Comparison of ENCODE assay signal across 17 cellular contexts in the genomic region with DNA sequence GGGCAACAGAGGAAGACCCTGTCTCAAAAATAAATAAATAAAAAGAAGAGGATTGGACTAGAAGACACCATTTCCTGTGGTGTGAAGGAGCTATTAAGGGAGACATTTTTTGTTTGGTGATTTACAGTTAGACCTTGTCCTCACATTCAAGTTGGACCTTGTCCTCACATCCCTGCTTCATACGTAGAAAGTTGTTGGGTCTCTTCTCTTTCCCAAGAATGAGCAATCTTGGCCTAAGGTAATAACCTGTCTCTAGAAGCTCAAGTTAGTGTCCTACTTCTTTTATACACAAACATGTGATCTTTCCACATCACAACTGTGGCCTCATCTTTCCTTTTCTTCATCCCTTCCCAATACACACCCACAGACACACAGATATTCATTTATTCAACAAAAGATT. TPM values are rescaled to one million over a fixed set of nuclear protein-coding genes. Genes with fewer than 3 reads are reported as not detected.
DNase-seq lines count a peak whose midpoint lies in the region; FAIRE-seq and TF ChIP-seq lines count a peak whose summit lies in the region.
"Had no signal": no experiment of that assay in that cellular context is flagged by ENCODE, and none has a peak within 500 bp of the region (broad histone marks: within the 10 kb centered on the region; RNA-seq: fewer than 3 reads in every experiment).

No MANE protein-coding gene starts in this region.

- no peaks in the 10 kb centered on the region for H3K79me2 ChIP-seq in MM.1S (ENCODE audit: low read length)
- H3K79me2 ChIP-seq in hepatocyte, result no peaks in the 10 kb centered on the region

- H3F3A ChIP-seq in MM.1S (ENCODE audit: insufficient read depth, low read length), result peaks cover 25% of the 10 kb centered on the region

- peaks cover 17% of the 10 kb centered on the region for H3K4me1 Mint-ChIP-seq in activated naive CD8-positive, alpha-beta T cell treated with anti-CD3 and anti-CD28 coated beads for 36 hours

- H3K36me3 Mint-ChIP-seq in activated naive CD8-positive, alpha-beta T cell treated with anti-CD3 and anti-CD28 coated beads for 36 hours, result no peaks in the 10 kb centered on the region
- H3K36me3 Mint-ChIP-seq: CD4-positive, alpha-beta memory T cell had no signal

- peak overlapping the region; percentile 29; the same call in 1 of the 2 replicates for H2AFZ ChIP-seq in MM.1S (ENCODE audit: low read length)
- H2AFZ ChIP-seq in hepatocyte, result no peak overlapping the region
- H2AFZ ChIP-seq: GM23248 had no signal

- no peaks in the 10 kb centered on the region for H3K9me3 ChIP-seq in MM.1S (replicated peaks; ENCODE audit: insufficient read depth, low read length)
- H3K9me3 ChIP-seq in hepatocyte (ENCODE audit: low read depth), result no peaks in the 10 kb centered on the region
- H3K9me3 ChIP-seq in small intestine (ENCODE audit: control insufficient read depth, low read depth), result no peaks in the 10 kb centered on the region
- H3K9me3 ChIP-seq: A549, BE2C had no signal

- FAIRE-seq in small intestine (lab: Jason Lieb, UNC), result no peak
- FAIRE-seq: A549, D721Med, G401.6, GM12891, H54 had no signal

- H3K9me2 ChIP-seq in MM.1S (replicated peaks; ENCODE audit: insufficient read depth, low read length) (no peaks in the 10 kb centered on the region), hepatocyte (replicated peaks; ENCODE audit: insufficient read depth) (no peaks in the 10 kb centered on the region)

- H3K4me2 ChIP-seq in MM.1S (ENCODE audit: low read depth, low read length), result no peak overlapping the region; the same call in 1 of the 2 replicates
- no peak overlapping the region for H3K4me2 ChIP-seq in hepatocyte
- H3K4me2 ChIP-seq: A549 had no signal

- no peaks in the 10 kb centered on the region for H4K20me1 ChIP-seq in MM.1S (ENCODE audit: insufficient read depth, low read length)
- no peaks in the 10 kb centered on the region for H4K20me1 ChIP-seq in hepatocyte (ENCODE audit: insufficient read depth, poor library complexity, severe bottlenecking)

- H3K9ac ChIP-seq in MM.1S (ENCODE audit: low read length), result no peak overlapping the region; the same call in 1 of the 2 replicates
- H3K9ac ChIP-seq: GM23248 had no signal

- no peak overlapping the region for H3K4me3 Mint-ChIP-seq in activated naive CD8-positive, alpha-beta T cell treated with anti-CD3 and anti-CD28 coated beads for 36 hours
- H3K4me3 Mint-ChIP-seq: CD4-positive, alpha-beta memory T cell had no signal

- DNase-seq in MM.1S (no peak), hepatocyte (ENCODE audit: low spot score) (peak; percentile 47), small intestine (peak; percentile 83), MV-4-11 (lab: John Stamatoyannopoulos, UW) (no peak), hippocampal formation (lab: John Stamatoyannopoulos, UW) (no peak)
- DNase-seq in activated naive CD8-positive, alpha-beta T cell treated with anti-CD3 and anti-CD28 coated beads for 36 hours, result no peak
- DNase-seq: BE2C; CD4-positive, alpha-beta memory T cell; DMS153; EL; GM23248 had no signal

- H3K27ac ChIP-seq in MM.1S (ENCODE audit: low read length), result peak overlapping the region; percentile 86; the same call in 1 of the 2 replicates
- H3K27ac ChIP-seq in hepatocyte, result peak overlapping the region; percentile 82
- no peak overlapping the region for H3K27ac ChIP-seq in small intestine (ENCODE audit: low read depth in 1 of 2, low read length in 1 of 2)
- H3K27ac ChIP-seq: C4-2B, GM23248 had no signal

- H3K27me3 ChIP-seq in MM.1S (replicated peaks; ENCODE audit: insufficient read depth, low read length), result no peaks in the 10 kb centered on the region
- H3K27me3 ChIP-seq in hepatocyte, result no peaks in the 10 kb centered on the region
- no peaks in the 10 kb centered on the region for H3K27me3 ChIP-seq in small intestine (ENCODE audit: control insufficient read depth in 2 of 2, insufficient read depth in 2 of 2, low read length in 2 of 2)
- H3K27me3 ChIP-seq: BE2C had no signal

- H3K36me3 ChIP-seq in MM.1S (replicated peaks; ENCODE audit: insufficient read depth, low read length), result no peaks in the 10 kb centered on the region
- no peaks in the 10 kb centered on the region for H3K36me3 ChIP-seq in hepatocyte (replicated peaks; ENCODE audit: insufficient read depth, low read depth)
- no peaks in the 10 kb centered on the region for H3K36me3 ChIP-seq in small intestine (ENCODE audit: control insufficient read depth in 2 of 2, insufficient read depth in 2 of 2, low read length in 2 of 2)
- H3K36me3 ChIP-seq: BE2C had no signal

- H3K4me1 ChIP-seq in MM.1S (ENCODE audit: low read length), result peaks cover 34% of the 10 kb centered on the region
- H3K4me1 ChIP-seq in hepatocyte (ENCODE audit: insufficient read depth), result peaks cover 9% of the 10 kb centered on the region
- H3K4me1 ChIP-seq in small intestine (ENCODE audit: control insufficient read depth in 2 of 2, insufficient read depth in 1 of 2, low read depth in 1 of 2, low read length in 1 of 2), result peaks cover 0 to 4% of the 10 kb centered on the region in 2 donors
- H3K4me1 ChIP-seq: BE2C had no signal

- TF ChIP-seq CTCF in MM.1S (IDR thresholded peaks at IDR 0.05; ENCODE audit: low read length) (no peak), hepatocyte (IDR thresholded peaks at IDR 0.05; ENCODE audit: poor library complexity) (no peak)

- no peak overlapping the region for H3K27ac Mint-ChIP-seq in activated naive CD8-positive, alpha-beta T cell treated with anti-CD3 and anti-CD28 coated beads for 36 hours

- H3K4me3 ChIP-seq in MM.1S (ENCODE audit: low read length) (no peak overlapping the region), hepatocyte (no peak overlapping the region), small intestine (ENCODE audit: low read depth in 1 of 2, low read length in 2 of 2) (no peak overlapping the region)
- H3K4me3 ChIP-seq: A549, GM23248 had no signal

- 72% methylated on average over 1 of the region's 1 CpG for WGBS in hepatocyte (ENCODE audit: low lambda C conversion rate, missing lambda C conversion rate)
- WGBS in small intestine, 3 donors, result 5 to 78% (median 25%) methylated on average over 1 of the region's 1 CpG

- no peaks in the 10 kb centered on the region for H3K9me3 Mint-ChIP-seq in activated naive CD8-positive, alpha-beta T cell treated with anti-CD3 and anti-CD28 coated beads for 36 hours
- H3K9me3 Mint-ChIP-seq: CD4-positive, alpha-beta memory T cell had no signal

- H3K27me3 Mint-ChIP-seq in activated naive CD8-positive, alpha-beta T cell treated with anti-CD3 and anti-CD28 coated beads for 36 hours, result no peaks in the 10 kb centered on the region
- H3K27me3 Mint-ChIP-seq: CD4-positive, alpha-beta memory T cell had no signal

RNA-seq across cellular contexts. Expression of a gene that starts 13.0 kb away (rescaled TPM):
- 5.6 and 6.0 TPM in 2 replicates for total RNA-seq in hepatocyte
- polyA plus RNA-seq in hepatocyte (1.5 and 3.8 TPM in 2 replicates), small intestine (10 to 100 TPM in 1 of 3 donors, 1 to 10 TPM in 1, under 1 TPM in 1; 0.22 to 29.9 (median 1.9) TPM)
- total RNA-seq in activated naive CD8-positive, alpha-beta T cell treated with anti-CD3 and anti-CD28 coated beads for 36 hours, result 1 to 10 TPM; 2.3 to 3.1 TPM

RNA-seq across cellular contexts. Expression of a gene that starts 14.7 kb away (rescaled TPM):
- total RNA-seq in hepatocyte, result 69.4 and 74.4 TPM in 2 replicates
- polyA plus RNA-seq in hepatocyte, result 51.6 and 56.2 TPM in 2 replicates
- polyA plus RNA-seq in small intestine, result 10 to 100 TPM; 25.5 to 33.6 (median 33.5) TPM
- 100 to 1,000 TPM in 1 of 2 experiments, 10 to 100 TPM in 1; 98.5 to 107 TPM for total RNA-seq in activated naive CD8-positive, alpha-beta T cell treated with anti-CD3 and anti-CD28 coated beads for 36 hours

Comparison
In these comparisons a context has a peak if more than half of its experiments do, and no peak if none do; other contexts are left out.
1. DNase-seq: peak in hepatocyte (single experiment) and small intestine (single experiment); none in MM.1S (single experiment), activated naive CD8-positive, alpha-beta T cell treated with anti-CD3 and anti-CD28 coated beads for 36 hours (single experiment), MV-4-11 (single experiment) and hippocampal formation (0 of 2).
2. H3K27ac ChIP-seq: peak in MM.1S (single experiment) and hepatocyte (single experiment); none in small intestine (0 of 2).